In the genomic region with DNA sequence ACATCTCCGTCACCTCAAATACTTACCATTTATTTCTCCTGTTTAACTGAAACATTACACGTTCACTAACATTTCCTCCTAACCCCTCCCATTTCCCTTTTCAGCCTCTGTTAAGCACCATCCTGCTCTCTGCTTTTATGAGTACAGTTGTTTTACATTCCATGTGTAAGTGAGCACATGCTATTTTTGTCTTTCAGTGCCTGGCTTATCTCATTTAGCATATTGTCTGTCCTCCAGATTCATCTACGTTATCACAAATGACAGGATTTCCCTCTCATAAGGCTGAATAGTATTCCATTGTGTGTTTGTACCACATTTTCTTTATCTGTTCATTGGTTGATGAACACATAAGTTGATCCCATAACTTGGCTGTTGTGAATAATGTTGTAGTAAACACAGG, we compare ENCODE assay signal across 19 cellular contexts. TPM values are rescaled to one million over a fixed set of nuclear protein-coding genes. Genes with fewer than 3 reads are reported as not detected.
DNase-seq lines count a peak whose midpoint lies in the region; ATAC-seq, FAIRE-seq and TF ChIP-seq lines count a peak whose summit lies in the region.
"Had no signal": no experiment of that assay in that cellular context is flagged by ENCODE, and none has a peak within 500 bp of the region (broad histone marks: within the 10 kb centered on the region; RNA-seq: fewer than 3 reads in every experiment).

No MANE protein-coding gene starts in this region.

- ATAC-seq in K562, result peak; percentile 94
- ATAC-seq in heart right ventricle, result peak; percentile 64 to 88 (median 80)
- ATAC-seq in GM21381 (IDR thresholded peaks at IDR 0.05; ENCODE audit: unreplicated experiment), result no peak
- ATAC-seq in HG02970 (IDR thresholded peaks at IDR 0.05; ENCODE audit: low FRiP score, unreplicated experiment), result no peak

- TF ChIP-seq RAD21 in K562 (CRISPR knock-in tag; conservative IDR thresholded peaks at IDR 0.05 in 1 of 2, IDR thresholded peaks at IDR 0.05 in 1 of 2), result peak in 1 of 2 experiments; percentile 35; a peak in 2 of 4 replicates

- TF ChIP-seq POLR2A in K562 (conservative IDR thresholded peaks at IDR 0.05), result no peak

- peak; percentile 91 for TF ChIP-seq EP300 in K562 (IDR thresholded peaks at IDR 0.05; ENCODE audit: low read length)

- peak overlapping the region; percentile 46; the same call in 2 of the 3 replicates for H3K27ac ChIP-seq in K562 (ENCODE audit: extremely low read depth, low read depth, low read length)
- peak overlapping the region; percentile 15 to 76 (median 64) for H3K27ac ChIP-seq in heart right ventricle
- H3K27ac ChIP-seq in muscle layer of colon (ENCODE audit: low read depth, low read length), result peak overlapping the region; percentile 28
- no peak overlapping the region for H3K27ac ChIP-seq in ascending aorta
- H3K27ac ChIP-seq: parathyroid adenoma, SJSA1 had no signal

- H3K4me2 ChIP-seq in Loucy (ENCODE audit: low read depth, low read length, poor library complexity, severe bottlenecking), result peak overlapping the region; percentile 57
- peak overlapping the region; percentile 23; the same call in 1 of the 2 replicates for H3K4me2 ChIP-seq in K562 (ENCODE audit: insufficient read depth, low read length)

- H3K36me3 ChIP-seq in Loucy (ENCODE audit: insufficient read depth, low read length), result peaks cover 30% of the 10 kb centered on the region
- H3K36me3 ChIP-seq in K562 (ENCODE audit: control insufficient read depth, insufficient read depth, low read length), result peaks cover 61% of the 10 kb centered on the region
- H3K36me3 ChIP-seq in heart right ventricle, result peaks cover 0 to 93% (median 26%) of the 10 kb centered on the region in 9 donors
- H3K36me3 ChIP-seq in muscle layer of colon (ENCODE audit: insufficient read depth, low read length), result peaks cover 9% of the 10 kb centered on the region
- peaks cover 36 to 44% of the 10 kb centered on the region in 2 donors for H3K36me3 ChIP-seq in ascending aorta
- H3K36me3 ChIP-seq: SJSA1 had no signal

- no peak for TF ChIP-seq CTCF in Loucy (conservative IDR thresholded peaks at IDR 0.05; ENCODE audit: low read length)
- no peak for TF ChIP-seq CTCF in K562 (IDR thresholded peaks at IDR 0.05 in 2 of 3, conservative IDR thresholded peaks at IDR 0.05 in 1 of 3; ENCODE audit: insufficient read depth in 2 of 3, low read depth in 1 of 3, low read length in 3 of 3)
- no peak for TF ChIP-seq CTCF in heart right ventricle (IDR thresholded peaks at IDR 0.05)
- no peak for TF ChIP-seq CTCF in ascending aorta (IDR thresholded peaks at IDR 0.05)

- POLR2A ChIA-PET in K562 (lab: Yijun Ruan, JAX), result interaction anchor here (0.6 to 2.5 kb wide), 3 partner anchors 11 to 183 kb away, joined by 3 to 10 read pairs (median 7); no protein-coding TSS in a partner anchor

- BruUV-seq in K562 (replicated peaks; lab: Mats Ljungman, UMichigan), result no TSS peak

- H4K20me1 ChIP-seq in Loucy (ENCODE audit: insufficient read depth, low read length, poor library complexity, severe bottlenecking) (no peaks in the 10 kb centered on the region), K562 (replicated peaks; ENCODE audit: control insufficient read depth, insufficient read depth, low read length) (0 out of 2 replicates have a peak, but pooled peaks cover 5% of the 10 kb centered on the region)

- peak; percentile 64 to 83 (median 73) for DNase-seq in K562 (ENCODE audit: extremely low read depth in 1 of 4, low spot score in 3 of 4)
- no peak for DNase-seq in heart right ventricle
- DNase-seq in glomerular visceral epithelial cell (ENCODE audit: extremely low spot score), result no peak
- no peak for DNase-seq in ascending aorta (ENCODE audit: low spot score in 2 of 2)
- DNase-seq: activated CD4-positive, alpha-beta T cell treated with anti-CD3 and anti-CD28 coated beads, Interleukin-2, amount 50 U/mL, for 4 hours; activated naive CD8-positive, alpha-beta T cell treated with anti-CD3 and anti-CD28 coated beads for 36 hours; activated T-cell treated with anti-CD3 and anti-CD28 coated beads, Interleukin-2, amount 50 U/mL, for 1 hour; caudate nucleus; DMS53; kidney; NCI-H524; stimulated activated CD4-positive, alpha-beta T cell treated with anti-CD3 and anti-CD28 coated beads, Interleukin-12 subunit alpha, Interleukin-12 subunit beta, amount 100 ng/mL, for 4 hours had no signal

- peaks cover 34% of the 10 kb centered on the region for H3K4me1 ChIP-seq in Loucy (ENCODE audit: insufficient read depth, low read length, poor library complexity, severe bottlenecking)
- H3K4me1 ChIP-seq in K562 (replicated peaks in 1 of 2; ENCODE audit: control insufficient read depth in 2 of 2, insufficient read depth in 2 of 2, low read length in 2 of 2), result peaks cover 4 to 17% of the 10 kb centered on the region in 2 experiments; a peak in 4 of 5 replicates
- peaks cover 0 to 35% (median 19%) of the 10 kb centered on the region in 9 donors for H3K4me1 ChIP-seq in heart right ventricle
- peaks cover 14% of the 10 kb centered on the region for H3K4me1 ChIP-seq in muscle layer of colon (ENCODE audit: insufficient read depth, low read length)
- H3K4me1 ChIP-seq in ascending aorta, result no peaks in the 10 kb centered on the region
- H3K4me1 ChIP-seq: parathyroid adenoma, SJSA1 had no signal

- intact Hi-C loops in K562 (cut with micrococcal nuclease), result no loop called here
- intact Hi-C loops in heart right ventricle (cut with DNase I), result loop anchor here in 2 of 10 donors (5.0 to 10.0 kb wide), 2 partner anchors 100 to 282 kb away; no protein-coding TSS in a partner anchor
- intact Hi-C loops in ascending aorta (cut with DNase I), result no loop called here

- H3K9ac ChIP-seq in Loucy (ENCODE audit: low read depth, low read length, poor library complexity, severe bottlenecking) (peak overlapping the region; percentile 40), K562 (ENCODE audit: insufficient read depth in 1 of 2, low read depth in 2 of 2, low read length in 2 of 2) (no peak overlapping the region), muscle layer of colon (ENCODE audit: low read length) (no peak overlapping the region)
- H3K9ac ChIP-seq: parathyroid adenoma had no signal

- peak overlapping the region; percentile 25 for H3K4me3 ChIP-seq in Loucy (ENCODE audit: low read length, poor library complexity, severe bottlenecking)
- H3K4me3 ChIP-seq in K562, result no peak overlapping the region
- no peak overlapping the region for H3K4me3 ChIP-seq in heart right ventricle
- H3K4me3 ChIP-seq in muscle layer of colon (ENCODE audit: low read depth in 1 of 2, low read length in 2 of 2), result no peak overlapping the region
- no peak overlapping the region for H3K4me3 ChIP-seq in ascending aorta
- H3K4me3 ChIP-seq: SJSA1 had no signal

- 6% methylated on average over 3 of the region's 3 CpGs for WGBS in K562 (ENCODE audit: insufficient coverage, low coverage, missing lambda C conversion rate)
- WGBS in heart right ventricle, 2 donors, result 31 to 32% methylated on average over 3 of the region's 3 CpGs

- CTCF ChIA-PET in K562 (lab: Yijun Ruan, JAX; ENCODE audit: low intra/inter-chr PET ratio), result no interaction called here

- H3K9me2 ChIP-seq in Loucy (replicated peaks; ENCODE audit: low read depth, low read length), result no peaks in the 10 kb centered on the region

- peak; percentile 71 for FAIRE-seq in K562 (lab: Jason Lieb, UNC)
- FAIRE-seq: kidney, TTC549 had no signal

- H2AFZ ChIP-seq in Loucy (ENCODE audit: low read length) (no peak overlapping the region), K562 (ENCODE audit: low read depth, low read length) (no peak overlapping the region)
- H2AFZ ChIP-seq: parathyroid adenoma had no signal

- H3K9me3 ChIP-seq in Loucy (ENCODE audit: insufficient read depth, low read depth, low read length) (no peaks in the 10 kb centered on the region), K562 (replicated peaks; ENCODE audit: control insufficient read depth, insufficient read depth, low read depth, low read length) (no peaks in the 10 kb centered on the region), heart right ventricle (no peaks in the 10 kb centered on the region), muscle layer of colon (ENCODE audit: low read length) (no peaks in the 10 kb centered on the region), ascending aorta (no peaks in the 10 kb centered on the region)
- H3K9me3 ChIP-seq: SJSA1 had no signal

- H3K79me2 ChIP-seq in Loucy (ENCODE audit: insufficient read depth, low read length), result no peaks in the 10 kb centered on the region
- H3K79me2 ChIP-seq in K562 (ENCODE audit: control insufficient read depth, insufficient read depth, low read length), result peaks cover 3% of the 10 kb centered on the region; the same call in 1 of the 3 replicates
- H3K79me2 ChIP-seq: parathyroid adenoma had no signal

- no peaks in the 10 kb centered on the region for H3F3A ChIP-seq in Loucy (ENCODE audit: low read depth)

- no peaks in the 10 kb centered on the region for H3K9me1 ChIP-seq in K562 (ENCODE audit: control insufficient read depth, insufficient read depth, low read length)

- no peaks in the 10 kb centered on the region for H3K27me3 ChIP-seq in Loucy (ENCODE audit: insufficient read depth, low read length, poor library complexity, severe bottlenecking)
- H3K27me3 ChIP-seq in K562 (ENCODE audit: control insufficient read depth in 2 of 2, insufficient read depth in 2 of 2, low read length in 2 of 2), result no peaks in the 10 kb centered on the region
- H3K27me3 ChIP-seq in heart right ventricle, result no peaks in the 10 kb centered on the region
- H3K27me3 ChIP-seq in muscle layer of colon (ENCODE audit: control insufficient read depth in 1 of 2, insufficient read depth in 2 of 2, low read length in 2 of 2), result no peaks in the 10 kb centered on the region
- no peaks in the 10 kb centered on the region for H3K27me3 ChIP-seq in ascending aorta
- H3K27me3 ChIP-seq: SJSA1 had no signal

- in situ Hi-C loops in K562 (cut with MboI), result no loop called here

RNA-seq across cellular contexts. Expression of gene TAF11, which starts 22.7 kb away (rescaled TPM):
- 29.2 and 52.2 TPM in 2 replicates for total RNA-seq in K562 (2011; cell fraction: chromatin; rRNA removed; ENCODE audit: low replicate concordance)
- 25.0 and 26.5 TPM in 2 replicates for total RNA-seq in K562 (2011; cell fraction: nucleolus; rRNA removed)
- total RNA-seq in K562 (2011; cell fraction: nucleoplasm; rRNA removed), result 35.7 and 46.0 TPM in 2 replicates
- total RNA-seq in K562 (2014; rRNA removed) (40.9 and 59.3 TPM in 2 replicates), K562 (2014; rRNA removed; fragmentation: Illumina TruSeq; extraction: Trizol) (71.9 and 83.0 TPM in 2 replicates), K562 (2015; rRNA removed; fragmentation: Illumina TruSeq; extraction: Trizol) (65.9 and 73.2 TPM in 2 replicates), K562 (2021) (49.4 and 52.7 TPM in 2 replicates), heart right ventricle (10 to 100 TPM; 16.3 to 22.1 (median 17.6) TPM), ascending aorta (0.85 TPM)
- polyA plus RNA-seq in K562 (2011; rRNA removed) (70.6 and 91.9 TPM in 2 replicates), K562 (2014; fragmentation: Illumina TruSeq; extraction: Trizol) (67.5 and 74.2 TPM in 2 replicates), K562 (2014; fragmentation: Nextera tagmentation; extraction: Ambion mirVana) (10 to 100 TPM; 42.0 to 44.9 TPM), K562 (2014; rRNA removed) (74.7 and 77.2 TPM in 2 replicates), heart right ventricle (10 to 100 TPM; 24.9 to 50.2 TPM)
- polyA plus RNA-seq in K562 (2011; cell fraction: cytosol; rRNA removed), result 26.4 and 54.7 TPM in 2 replicates
- 34.5 and 45.8 TPM in 2 replicates for polyA plus RNA-seq in K562 (2011; cell fraction: nucleus; rRNA removed)
- 43.8 and 49.9 TPM in 2 replicates for polyA plus RNA-seq in K562 (2012)
- polyA minus RNA-seq in K562 (2011; rRNA and poly(A)+ RNA removed), result 30.6 and 33.4 TPM in 2 replicates
- polyA minus RNA-seq in K562 (2011; cell fraction: cytosol; rRNA and poly(A)+ RNA removed), result 12.2 and 14.1 TPM in 2 replicates
- 12.3 and 18.2 TPM in 2 replicates for polyA minus RNA-seq in K562 (2011; cell fraction: nucleus; rRNA and poly(A)+ RNA removed)

RNA-seq across cellular contexts. Expression of gene ANKS1A, which starts 23.9 kb away (rescaled TPM):
- total RNA-seq in K562 (2011; cell fraction: chromatin; rRNA removed; ENCODE audit: low replicate concordance), result 48.2 and 58.7 TPM in 2 replicates
- total RNA-seq in K562 (2011; cell fraction: nucleolus; rRNA removed), result 18.5 and 20.9 TPM in 2 replicates
- 19.7 and 20.3 TPM in 2 replicates for total RNA-seq in K562 (2011; cell fraction: nucleoplasm; rRNA removed)
- total RNA-seq in K562 (2014; rRNA removed), result 6.2 and 8.7 TPM in 2 replicates
- 3.6 and 4.3 TPM in 2 replicates for total RNA-seq in K562 (2014; rRNA removed; fragmentation: Illumina TruSeq; extraction: Trizol)
- 5.3 and 5.7 TPM in 2 replicates for total RNA-seq in K562 (2015; rRNA removed; fragmentation: Illumina TruSeq; extraction: Trizol)
- total RNA-seq in K562 (2021), result 11.6 and 13.8 TPM in 2 replicates
- 3.8 and 6.2 TPM in 2 replicates for polyA plus RNA-seq in K562 (2011; rRNA removed)
- polyA plus RNA-seq in K562 (2011; cell fraction: cytosol; rRNA removed), result 3.0 and 3.5 TPM in 2 replicates
- 9.2 and 13.2 TPM in 2 replicates for polyA plus RNA-seq in K562 (2011; cell fraction: nucleus; rRNA removed)
- 9.3 and 11.1 TPM in 2 replicates for polyA plus RNA-seq in K562 (2012)
- 9.4 and 9.8 TPM in 2 replicates for polyA plus RNA-seq in K562 (2014; fragmentation: Illumina TruSeq; extraction: Trizol)
- polyA plus RNA-seq in K562 (2014; fragmentation: Nextera tagmentation; extraction: Ambion mirVana), result 1 to 10 TPM; 1.1 to 1.5 TPM
- 5.4 and 5.7 TPM in 2 replicates for polyA plus RNA-seq in K562 (2014; rRNA removed)
- 9.5 and 12.5 TPM in 2 replicates for polyA minus RNA-seq in K562 (2011; rRNA and poly(A)+ RNA removed)
- 5.9 and 11.5 TPM in 2 replicates for polyA minus RNA-seq in K562 (2011; cell fraction: cytosol; rRNA and poly(A)+ RNA removed)
- polyA minus RNA-seq in K562 (2011; cell fraction: nucleus; rRNA and poly(A)+ RNA removed), result 7.1 and 10.3 TPM in 2 replicates
- total RNA-seq in heart right ventricle, result 10 to 100 TPM; 24.7 to 36.3 (median 30.9) TPM
- 10 to 100 TPM in 1 of 2 donors, 1 to 10 TPM in 1; 7.1 to 17.8 TPM for polyA plus RNA-seq in heart right ventricle
- total RNA-seq in ascending aorta, result 20.9 TPM

Comparison
In these comparisons a context has a peak if more than half of its experiments do, and no peak if none do; other contexts are left out.
1. ATAC-seq: peak in K562 (single experiment) and heart right ventricle (8 of 8); none in GM21381 (single experiment) and HG02970 (single experiment).
2. DNase-seq: peak in K562 (4 of 4); none in heart right ventricle (0 of 2), glomerular visceral epithelial cell (single experiment) and ascending aorta (0 of 2).
3. H3K27ac ChIP-seq: peak in K562 (single experiment), heart right ventricle (10 of 10) and muscle layer of colon (single experiment); none in ascending aorta (0 of 2).